ENCODE assay signal across 28 cellular contexts in the genomic region with DNA sequence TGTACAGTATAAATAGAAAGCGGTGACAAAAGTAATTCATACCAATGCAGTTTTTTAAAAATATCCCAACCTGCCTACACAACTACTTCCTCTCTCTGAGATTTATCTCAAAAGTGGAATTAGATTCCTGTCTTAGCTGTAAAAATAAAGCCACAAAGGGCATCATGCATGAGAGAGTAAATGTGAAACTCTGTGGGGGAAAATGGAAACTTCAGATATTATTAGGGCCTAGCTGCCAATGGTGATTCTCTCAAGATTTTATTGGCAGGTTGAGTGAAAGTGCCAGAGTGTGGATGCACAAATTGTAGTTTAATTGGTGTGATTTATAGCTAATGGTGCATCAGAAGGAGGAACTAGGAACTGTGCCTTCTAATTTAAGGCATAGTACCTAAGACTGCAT.
DNase-seq lines count a peak whose midpoint lies in the region; ATAC-seq and TF ChIP-seq lines count a peak whose summit lies in the region.
"Had no signal": no experiment of that assay in that cellular context is flagged by ENCODE, and none has a peak within 500 bp of the region (broad histone marks: within the 10 kb centered on the region; RNA-seq: fewer than 3 reads in every experiment).

No MANE protein-coding gene starts in this region.

- H3K9me3 ChIP-seq in SK-N-MC (ENCODE audit: low read depth, low read length) (no peaks in the 10 kb centered on the region), WERI-Rb-1 (ENCODE audit: severe bottlenecking) (no peaks in the 10 kb centered on the region)
- H3K9me3 ChIP-seq: heart right ventricle, left ventricle myocardium inferior, MG63, pancreas, SJSA1 had no signal

- no peaks in the 10 kb centered on the region for H3K27me3 ChIP-seq in GM06990 (replicated peaks; ENCODE audit: control insufficient read depth, insufficient read depth, low read length)
- H3K27me3 ChIP-seq in WERI-Rb-1 (ENCODE audit: insufficient read depth, low read depth, severe bottlenecking): no peaks in the 10 kb centered on the region
- H3K27me3 ChIP-seq: heart right ventricle, MG63, pancreas, SJSA1 had no signal

- no peak overlapping the region for H3K4me3 ChIP-seq in GM06990 (replicated peaks; ENCODE audit: low read depth, low read length)
- H3K4me3 ChIP-seq in SK-N-MC: no peak overlapping the region
- H3K4me3 ChIP-seq in WERI-Rb-1 (ENCODE audit: low read depth, low read length): no peak overlapping the region
- H3K4me3 ChIP-seq: heart right ventricle, left ventricle myocardium inferior, MG63, pancreas, SJSA1, skin epidermis had no signal

- peak overlapping the region; percentile 70; the same call in 1 of the 2 replicates for H3K27ac ChIP-seq in SK-N-MC
- no peak overlapping the region for H3K27ac ChIP-seq in WERI-Rb-1
- H3K27ac ChIP-seq: heart right ventricle, KMS-11, left ventricle myocardium inferior, pancreas, SJSA1, skin epidermis had no signal

- TF ChIP-seq CTCF in GM06990 (IDR thresholded peaks at IDR 0.05; ENCODE audit: insufficient read depth, low read length, poor library complexity, severe bottlenecking) (no peak), WERI-Rb-1 (IDR thresholded peaks at IDR 0.05; ENCODE audit: low read depth, low read length) (no peak)

- no peaks in the 10 kb centered on the region for H3K36me3 ChIP-seq in GM06990 (ENCODE audit: control insufficient read depth, insufficient read depth, low read length)
- peaks cover 15% of the 10 kb centered on the region for H3K36me3 ChIP-seq in SK-N-MC (ENCODE audit: insufficient read depth, low read length)
- no peaks in the 10 kb centered on the region for H3K36me3 ChIP-seq in WERI-Rb-1
- H3K36me3 ChIP-seq: heart right ventricle, left ventricle myocardium inferior, MG63, pancreas, SJSA1 had no signal

- H3K9ac ChIP-seq in SK-N-MC (ENCODE audit: insufficient read length): no peak overlapping the region
- H3K9ac ChIP-seq: KMS-11 had no signal

- peak; percentile 5 for DNase-seq in GM06990 (ENCODE audit: extremely low read depth, insufficient read length)
- DNase-seq in SK-N-MC (ENCODE audit: low read depth, low spot score): no peak
- no peak for DNase-seq in EL
- DNase-seq in posterior cingulate gyrus: no peak
- DNase-seq in WERI-Rb-1: no peak
- DNase-seq: activated CD4-positive, alpha-beta T cell treated with anti-CD3 and anti-CD28 coated beads for 48 hours; activated CD8-positive, alpha-beta memory T cell treated with anti-CD3 and anti-CD28 coated beads for 24 hours; activated effector memory CD4-positive, alpha-beta T cell treated with Interleukin-2 at 50 U/mL for 16 hours; activated T-cell treated with anti-CD3 and anti-CD28 coated beads for 4 hours; anterior cingulate cortex; CD8-positive, alpha-beta memory T cell; GOT3; heart right ventricle; left ventricle myocardium inferior; mesendoderm; MG63; NCI-H1417 treated with DMSO at 0.1 percent for 48 hours; NCI-H2029 treated with DMSO at 0.1 percent for 48 hours; pancreas; retina; RPMI8226; stimulated activated naive CD4-positive, alpha-beta T cell treated with Interleukin-2 at 50 U/mL for 16 hours; T1000 had no signal

- peak; percentile 84 for ATAC-seq in GM18868 (IDR thresholded peaks at IDR 0.05; ENCODE audit: unreplicated experiment)
- peak; percentile 75 for ATAC-seq in HG02884 (IDR thresholded peaks at IDR 0.05; ENCODE audit: unreplicated experiment)
- ATAC-seq: heart right ventricle, pancreas had no signal

- intact Hi-C loops in posterior cingulate gyrus (cut with DNase I): no loop called here
